ENCODE assay signal across 16 cellular contexts in genomic region chr7:18936265-18936664, GRCh38.
"Had no signal": no experiment of that assay in that cellular context is flagged by ENCODE, and none has a peak within 500 bp of the region (broad histone marks: within the 10 kb centered on the region; RNA-seq: fewer than 3 reads in every experiment).

No MANE protein-coding gene starts in this region.

- H3K4me1 ChIP-seq: breast epithelium, gastroesophageal sphincter, sigmoid colon had no signal

- H3K27me3 ChIP-seq: breast epithelium, dorsolateral prefrontal cortex, gastroesophageal sphincter, pancreas, sigmoid colon had no signal

- H3K4me3 ChIP-seq: breast epithelium, dorsolateral prefrontal cortex, gastroesophageal sphincter, pancreas, sigmoid colon had no signal

- FAIRE-seq: endometrium had no signal

- H3K27ac Mint-ChIP-seq: activated naive CD8-positive, alpha-beta T cell treated with anti-CD3 and anti-CD28 coated beads, Interleukin-2, amount 10 ng/mL, durations not matched to agents 7 days and 5 days; naive B cell had no signal

- H3K9me3 ChIP-seq: breast epithelium, gastroesophageal sphincter, pancreas, sigmoid colon had no signal

- ATAC-seq: gastroesophageal sphincter, pancreas had no signal

- H3K27me3 Mint-ChIP-seq: activated naive CD8-positive, alpha-beta T cell treated with anti-CD3 and anti-CD28 coated beads, Interleukin-2, amount 10 ng/mL, durations not matched to agents 7 days and 5 days; naive B cell had no signal

- DNase-seq: activated CD4-positive, alpha-beta T cell treated with anti-CD3 and anti-CD28 coated beads, Interleukin-2, amount 50 U/mL, for 1 hour; activated CD4-positive, CD25-positive, alpha-beta regulatory T cell; activated naive CD4-positive, alpha-beta T cell; activated naive CD8-positive, alpha-beta T cell treated with anti-CD3 and anti-CD28 coated beads, Interleukin-2, amount 10 ng/mL, durations not matched to agents 7 days and 5 days; aorta; dorsolateral prefrontal cortex; islet precursor cell; mammary epithelial cell; naive B cell; pancreas; sigmoid colon; stimulated activated CD4-positive, alpha-beta T cell treated with anti-CD3 and anti-CD28 coated beads, Interleukin-12 subunit alpha, Interleukin-12 subunit beta, amount 100 ng/mL, for 4 hours; stimulated activated CD4-positive, alpha-beta T cell treated with anti-CD3 and anti-CD28 coated beads, Interleukin-2, amount 100 ng/mL, for 24 hours had no signal

- H3K36me3 Mint-ChIP-seq: activated naive CD8-positive, alpha-beta T cell treated with anti-CD3 and anti-CD28 coated beads, Interleukin-2, amount 10 ng/mL, durations not matched to agents 7 days and 5 days had no signal

- H3K4me3 Mint-ChIP-seq: activated naive CD8-positive, alpha-beta T cell treated with anti-CD3 and anti-CD28 coated beads, Interleukin-2, amount 10 ng/mL, durations not matched to agents 7 days and 5 days; naive B cell had no signal

- H3K27ac ChIP-seq: breast epithelium, dorsolateral prefrontal cortex, gastroesophageal sphincter, pancreas, sigmoid colon had no signal

- H3K36me3 ChIP-seq: breast epithelium, gastroesophageal sphincter, pancreas had no signal

- H3K9me3 Mint-ChIP-seq: activated naive CD8-positive, alpha-beta T cell treated with anti-CD3 and anti-CD28 coated beads, Interleukin-2, amount 10 ng/mL, durations not matched to agents 7 days and 5 days had no signal

- H3K4me1 Mint-ChIP-seq: activated naive CD8-positive, alpha-beta T cell treated with anti-CD3 and anti-CD28 coated beads, Interleukin-2, amount 10 ng/mL, durations not matched to agents 7 days and 5 days; naive B cell had no signal
